ENCODE assay signal across 11 cellular contexts in genomic region chr16:20938426-20938825, GRCh38. TPM values are rescaled to one million over a fixed set of nuclear protein-coding genes. Genes with fewer than 3 reads are reported as not detected.
DNase-seq lines count a peak whose midpoint lies in the region; ATAC-seq and TF ChIP-seq lines count a peak whose summit lies in the region.
"Had no signal": no experiment of that assay in that cellular context is flagged by ENCODE, and none has a peak within 500 bp of the region (broad histone marks: within the 10 kb centered on the region; RNA-seq: fewer than 3 reads in every experiment).

No MANE protein-coding gene starts in this region.

- H3K9me3 Mint-ChIP-seq in HFFc6 = no peaks in the 10 kb centered on the region
- H3K9me3 Mint-ChIP-seq in activated naive CD8-positive, alpha-beta T cell treated with anti-CD3 and anti-CD28 coated beads, Interleukin-2, amount 50 U/mL, for 24 hours = no peaks in the 10 kb centered on the region
- H3K9me3 Mint-ChIP-seq: effector memory CD8-positive, alpha-beta T cell had no signal

- H3K9me3 ChIP-seq in T-helper 17 cell (ENCODE audit: control insufficient read depth, low read length, poor library complexity, severe bottlenecking) (no peaks in the 10 kb centered on the region), right cardiac atrium (ENCODE audit: control insufficient read depth, low read length) (no peaks in the 10 kb centered on the region)

- no peaks in the 10 kb centered on the region for H3K27me3 Mint-ChIP-seq in HFFc6 (ENCODE audit: insufficient read depth)
- no peaks in the 10 kb centered on the region for H3K27me3 Mint-ChIP-seq in activated naive CD8-positive, alpha-beta T cell treated with anti-CD3 and anti-CD28 coated beads, Interleukin-2, amount 50 U/mL, for 24 hours
- H3K27me3 Mint-ChIP-seq in T-helper 17 cell = peaks cover 10% of the 10 kb centered on the region

- H3K4me1 Mint-ChIP-seq in HFFc6 (ENCODE audit: low read depth) (peaks cover 13% of the 10 kb centered on the region), T-helper 17 cell (peaks cover 5% of the 10 kb centered on the region)
- H3K4me1 Mint-ChIP-seq in activated naive CD8-positive, alpha-beta T cell treated with anti-CD3 and anti-CD28 coated beads, Interleukin-2, amount 50 U/mL, for 24 hours = peaks cover 38% of the 10 kb centered on the region

- DNase-seq in CD1c-positive myeloid dendritic cell (ENCODE audit: extremely low spot score) (peak; percentile 80), HFFc6 (peak; percentile 59), iris pigment epithelial cell (ENCODE audit: low read depth) (peak; percentile 51), T-helper 17 cell (no peak), right cardiac atrium (no peak), left cardiac atrium (no peak)
- no peak for DNase-seq in activated naive CD8-positive, alpha-beta T cell treated with anti-CD3 and anti-CD28 coated beads, Interleukin-2, amount 50 U/mL, for 24 hours
- DNase-seq: effector memory CD8-positive, alpha-beta T cell; NCI-H1930; retina; RPMI8226 had no signal

- no peaks in the 10 kb centered on the region for H3K36me3 Mint-ChIP-seq in HFFc6 (ENCODE audit: low read depth)
- no peaks in the 10 kb centered on the region for H3K36me3 Mint-ChIP-seq in activated naive CD8-positive, alpha-beta T cell treated with anti-CD3 and anti-CD28 coated beads, Interleukin-2, amount 50 U/mL, for 24 hours (ENCODE audit: low read depth)
- no peaks in the 10 kb centered on the region for H3K36me3 Mint-ChIP-seq in T-helper 17 cell (ENCODE audit: low read depth)

- H3K4me3 Mint-ChIP-seq in HFFc6 (no peak overlapping the region), T-helper 17 cell (no peak overlapping the region)
- H3K4me3 Mint-ChIP-seq in activated naive CD8-positive, alpha-beta T cell treated with anti-CD3 and anti-CD28 coated beads, Interleukin-2, amount 50 U/mL, for 24 hours = peak overlapping the region; percentile 17
- H3K4me3 Mint-ChIP-seq: effector memory CD8-positive, alpha-beta T cell had no signal

- H3K4me1 ChIP-seq in right cardiac atrium (ENCODE audit: control insufficient read depth, insufficient read depth, low read length) = no peaks in the 10 kb centered on the region

- no peaks in the 10 kb centered on the region for H3K27me3 ChIP-seq in right cardiac atrium (ENCODE audit: control insufficient read depth, insufficient read depth)

- 51% methylated on average over 2 of the region's 2 CpGs for WGBS in right cardiac atrium

- H3K27ac Mint-ChIP-seq in HFFc6 (no peak overlapping the region), T-helper 17 cell (no peak overlapping the region)
- peak overlapping the region; percentile 78 for H3K27ac Mint-ChIP-seq in activated naive CD8-positive, alpha-beta T cell treated with anti-CD3 and anti-CD28 coated beads, Interleukin-2, amount 50 U/mL, for 24 hours
- H3K27ac Mint-ChIP-seq: effector memory CD8-positive, alpha-beta T cell had no signal

- intact Hi-C loops in right cardiac atrium (cut with DNase I) = no loop called here
- intact Hi-C loops in left cardiac atrium (cut with DNase I) = no loop called here

- H3K4me3 ChIP-seq in right cardiac atrium (ENCODE audit: low read length) = no peak overlapping the region

- TF ChIP-seq CTCF in HFFc6 (IDR thresholded peaks at IDR 0.05) = no peak

- ATAC-seq in activated naive CD8-positive, alpha-beta T cell treated with anti-CD3 and anti-CD28 coated beads, Interleukin-2, amount 50 U/mL, for 24 hours = peak; percentile 75
- ATAC-seq in T-helper 17 cell = no peak
- ATAC-seq in right cardiac atrium = no peak
- no peak for ATAC-seq in left cardiac atrium
- ATAC-seq: effector memory CD8-positive, alpha-beta T cell had no signal

- no peak overlapping the region for H3K27ac ChIP-seq in right cardiac atrium (ENCODE audit: low read length)

RNA-seq across cellular contexts. Expression of gene LYRM1, which starts 37.9 kb away (rescaled TPM):
- 10 to 100 TPM; 22.2 to 28.4 (median 25.8) TPM for total RNA-seq in HFFc6 (2021; fragmentation: NEBNext Ultra II Directional; extraction: Animal tissue kit (Norgen Biotek cat#: 25700))
- 10 to 100 TPM; 15.0 to 20.1 TPM for total RNA-seq in T-helper 17 cell
- 10 to 100 TPM; 29.5 to 36.4 (median 35.5) TPM for total RNA-seq in right cardiac atrium
- 54.8 TPM for polyA plus RNA-seq in right cardiac atrium
- 10 to 100 TPM; 32.6 TPM for total RNA-seq in left cardiac atrium

RNA-seq across cellular contexts. Expression of gene DCUN1D3, which starts 38.3 kb away (rescaled TPM):
- total RNA-seq in HFFc6 (2021; fragmentation: NEBNext Ultra II Directional; extraction: Animal tissue kit (Norgen Biotek cat#: 25700)) = 10 to 100 TPM; 29.2 to 41.0 (median 32.1) TPM
- total RNA-seq in T-helper 17 cell = 1 to 10 TPM; 3.9 to 4.0 TPM
- 10 to 100 TPM in 3 of 4 donors, 1 to 10 TPM in 1; 8.6 to 20.2 (median 11.0) TPM for total RNA-seq in right cardiac atrium
- 4.7 TPM for polyA plus RNA-seq in right cardiac atrium
- total RNA-seq in left cardiac atrium = 10 to 100 TPM; 15.6 to 27.4 TPM

Comparison
In these comparisons a context has a peak if more than half of its experiments do, and no peak if none do; other contexts are left out.
1. DNase-seq: peak in CD1c-positive myeloid dendritic cell (single experiment), HFFc6 (single experiment) and iris pigment epithelial cell (single experiment); none in activated naive CD8-positive, alpha-beta T cell treated with anti-CD3 and anti-CD28 coated beads, Interleukin-2, amount 50 U/mL, for 24 hours (single experiment), T-helper 17 cell (0 of 3), right cardiac atrium (0 of 3) and left cardiac atrium (single experiment).